ENCODE assay signal across 1 cellular context in genomic region chr20:15310361-15310760, GRCh38.
TF ChIP-seq lines count a peak whose summit lies in the region.

No MANE protein-coding gene starts in this region.

TF ChIP-seq in A549, 52 proteins besides CTCF, POLR2A, EP300 and RAD21 (continued from another document):
- TF ChIP-seq, protein P1, sequence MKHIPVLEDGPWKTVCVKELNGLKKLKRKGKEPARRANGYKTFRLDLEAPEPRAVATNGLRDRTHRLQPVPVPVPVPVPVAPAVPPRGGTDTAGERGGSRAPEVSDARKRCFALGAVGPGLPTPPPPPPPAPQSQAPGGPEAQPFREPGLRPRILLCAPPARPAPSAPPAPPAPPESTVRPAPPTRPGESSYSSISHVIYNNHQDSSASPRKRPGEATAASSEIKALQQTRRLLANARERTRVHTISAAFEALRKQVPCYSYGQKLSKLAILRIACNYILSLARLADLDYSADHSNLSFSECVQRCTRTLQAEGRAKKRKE (CRISPR knock-in tag; IDR thresholded peaks at IDR 0.05; ENCODE audit: low read depth), result no peak
- no peak for TF ChIP-seq BHLHE40 (IDR thresholded peaks at IDR 0.05; ENCODE audit: low read depth, low read length)
